In the genomic region with DNA sequence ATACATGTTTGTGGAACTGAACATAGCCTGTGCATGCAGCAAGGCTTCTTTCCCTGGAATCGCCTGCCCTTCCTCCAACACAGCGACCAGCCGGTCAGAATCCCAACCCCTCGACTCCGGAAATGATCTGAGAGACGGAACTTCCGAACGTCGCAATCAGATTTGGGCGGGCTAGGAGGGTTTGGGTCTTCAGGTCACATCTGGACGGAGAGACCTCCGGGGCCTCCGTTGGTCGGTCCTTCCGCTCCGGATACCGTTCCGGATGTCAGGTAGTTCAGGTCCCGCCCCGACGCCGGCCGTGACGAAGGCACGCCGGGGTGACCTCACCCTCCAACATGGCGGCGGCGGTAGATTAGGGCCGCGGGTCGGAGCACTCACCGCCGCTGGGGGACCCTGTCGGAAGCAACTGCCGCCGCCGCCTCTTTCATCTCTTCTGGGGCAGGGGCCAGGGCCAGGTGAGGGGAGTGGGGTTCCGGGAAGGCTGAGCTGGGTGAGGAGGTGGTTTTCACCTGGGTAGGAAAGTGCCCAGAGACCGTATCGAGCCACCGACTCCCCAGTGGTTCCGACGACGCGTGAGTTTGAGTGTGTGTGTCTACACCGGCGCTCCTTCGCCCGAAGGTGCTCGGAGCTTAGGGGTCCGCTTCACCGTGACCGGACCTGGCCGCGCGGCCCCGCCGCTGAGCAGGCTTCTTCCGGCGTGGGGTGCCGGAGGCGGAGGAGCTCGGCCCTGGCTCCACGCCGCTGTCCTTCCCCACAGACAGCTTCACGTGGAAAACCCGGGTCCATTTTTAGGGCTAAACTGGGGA, we compare ENCODE assay signal across 1 cellular context.
TF ChIP-seq lines count a peak whose summit lies in the region.

A gene with protein sequence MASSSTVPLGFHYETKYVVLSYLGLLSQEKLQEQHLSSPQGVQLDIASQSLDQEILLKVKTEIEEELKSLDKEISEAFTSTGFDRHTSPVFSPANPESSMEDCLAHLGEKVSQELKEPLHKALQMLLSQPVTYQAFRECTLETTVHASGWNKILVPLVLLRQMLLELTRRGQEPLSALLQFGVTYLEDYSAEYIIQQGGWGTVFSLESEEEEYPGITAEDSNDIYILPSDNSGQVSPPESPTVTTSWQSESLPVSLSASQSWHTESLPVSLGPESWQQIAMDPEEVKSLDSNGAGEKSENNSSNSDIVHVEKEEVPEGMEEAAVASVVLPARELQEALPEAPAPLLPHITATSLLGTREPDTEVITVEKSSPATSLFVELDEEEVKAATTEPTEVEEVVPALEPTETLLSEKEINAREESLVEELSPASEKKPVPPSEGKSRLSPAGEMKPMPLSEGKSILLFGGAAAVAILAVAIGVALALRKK (plus strand): TSS at position 326 of the 806 bp plus-strand sequence. CDS start 16,955 bp downstream, outside the sequence.

TF ChIP-seq in GM12878, 131 proteins besides CTCF, POLR2A, EP300 and RAD21 (continued from another document and continues in another):
- TF ChIP-seq EGR1 (IDR thresholded peaks at IDR 0.05; ENCODE audit: borderline replicate concordance in 1 of 2, low read depth in 2 of 2, low read length in 2 of 2) (peak in 1 of 2 experiments; percentile 10; a peak in 2 of 3 replicates), NBN (IDR thresholded peaks at IDR 0.05) (0 out of 2 replicates have a peak, but pooled peaks have one; percentile 73), NR2C2 (IDR thresholded peaks at IDR 0.05; ENCODE audit: borderline replicate concordance, control insufficient read depth, insufficient read length, low read depth) (no peak), JUNB (IDR thresholded peaks at IDR 0.05) (peak; percentile 31; the same call in 1 of the 2 replicates), SRF (IDR thresholded peaks at IDR 0.05; ENCODE audit: low read depth in 2 of 2, low read length in 2 of 2) (no peak), POU2F2 (IDR thresholded peaks at IDR 0.05; ENCODE audit: borderline replicate concordance, low read depth, low read length) (peak; percentile 74; the same call in 2 of the 3 replicates), FOS (IDR thresholded peaks at IDR 0.05; ENCODE audit: borderline replicate concordance, extremely low read depth, insufficient read length) (no peak), BRCA1 (IDR thresholded peaks at IDR 0.05; ENCODE audit: low read depth, low read length) (no peak), ZNF622 (IDR thresholded peaks at IDR 0.05) (no peak), CHD2 (IDR thresholded peaks at IDR 0.05; ENCODE audit: borderline replicate concordance, low read depth, low read length) (0 out of 2 replicates have a peak, but pooled peaks have one; percentile 15), STAT3 (IDR thresholded peaks at IDR 0.05; ENCODE audit: low read depth, low read length) (no peak), HDAC2 (IDR thresholded peaks at IDR 0.05) (no peak), ZNF24 (IDR thresholded peaks at IDR 0.05) (no peak), LARP7 (IDR thresholded peaks at IDR 0.05) (peak; percentile 58), GATAD2B (conservative IDR thresholded peaks at IDR 0.05; ENCODE audit: low read depth) (peak; percentile 53; the same call in 1 of the 2 replicates), ATF7 (IDR thresholded peaks at IDR 0.05; ENCODE audit: low read depth) (peak; percentile 91), SPI1 (IDR thresholded peaks at IDR 0.05; ENCODE audit: borderline replicate concordance, insufficient read depth, low read depth, low read length) (no peak), SIX5 (IDR thresholded peaks at IDR 0.05; ENCODE audit: low read depth, low read length, severe bottlenecking) (no peak), POLR2AphosphoS5 (IDR thresholded peaks at IDR 0.05; ENCODE audit: low read length) (peak; percentile 95), KAT2A (conservative IDR thresholded peaks at IDR 0.05; ENCODE audit: control insufficient read depth, low read depth, low read length) (no peak), SUPT20H (IDR thresholded peaks at IDR 0.05; ENCODE audit: borderline replicate concordance, control insufficient read depth, low read depth, low read length) (no peak), HCFC1 (IDR thresholded peaks at IDR 0.05; ENCODE audit: low read length) (peak; percentile 53)
- TF ChIP-seq, protein P1, sequence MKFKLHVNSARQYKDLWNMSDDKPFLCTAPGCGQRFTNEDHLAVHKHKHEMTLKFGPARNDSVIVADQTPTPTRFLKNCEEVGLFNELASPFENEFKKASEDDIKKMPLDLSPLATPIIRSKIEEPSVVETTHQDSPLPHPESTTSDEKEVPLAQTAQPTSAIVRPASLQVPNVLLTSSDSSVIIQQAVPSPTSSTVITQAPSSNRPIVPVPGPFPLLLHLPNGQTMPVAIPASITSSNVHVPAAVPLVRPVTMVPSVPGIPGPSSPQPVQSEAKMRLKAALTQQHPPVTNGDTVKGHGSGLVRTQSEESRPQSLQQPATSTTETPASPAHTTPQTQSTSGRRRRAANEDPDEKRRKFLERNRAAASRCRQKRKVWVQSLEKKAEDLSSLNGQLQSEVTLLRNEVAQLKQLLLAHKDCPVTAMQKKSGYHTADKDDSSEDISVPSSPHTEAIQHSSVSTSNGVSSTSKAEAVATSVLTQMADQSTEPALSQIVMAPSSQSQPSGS (IDR thresholded peaks at IDR 0.05; ENCODE audit: low read length): no peak
- TF ChIP-seq, protein P2, sequence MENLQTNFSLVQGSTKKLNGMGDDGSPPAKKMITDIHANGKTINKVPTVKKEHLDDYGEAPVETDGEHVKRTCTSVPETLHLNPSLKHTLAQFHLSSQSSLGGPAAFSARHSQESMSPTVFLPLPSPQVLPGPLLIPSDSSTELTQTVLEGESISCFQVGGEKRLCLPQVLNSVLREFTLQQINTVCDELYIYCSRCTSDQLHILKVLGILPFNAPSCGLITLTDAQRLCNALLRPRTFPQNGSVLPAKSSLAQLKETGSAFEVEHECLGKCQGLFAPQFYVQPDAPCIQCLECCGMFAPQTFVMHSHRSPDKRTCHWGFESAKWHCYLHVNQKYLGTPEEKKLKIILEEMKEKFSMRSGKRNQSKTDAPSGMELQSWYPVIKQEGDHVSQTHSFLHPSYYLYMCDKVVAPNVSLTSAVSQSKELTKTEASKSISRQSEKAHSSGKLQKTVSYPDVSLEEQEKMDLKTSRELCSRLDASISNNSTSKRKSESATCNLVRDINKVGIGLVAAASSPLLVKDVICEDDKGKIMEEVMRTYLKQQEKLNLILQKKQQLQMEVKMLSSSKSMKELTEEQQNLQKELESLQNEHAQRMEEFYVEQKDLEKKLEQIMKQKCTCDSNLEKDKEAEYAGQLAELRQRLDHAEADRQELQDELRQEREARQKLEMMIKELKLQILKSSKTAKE (IDR thresholded peaks at IDR 0.05; ENCODE audit: low read depth, poor library complexity, severe bottlenecking): peak; percentile 47
- TF ChIP-seq, protein P3, sequence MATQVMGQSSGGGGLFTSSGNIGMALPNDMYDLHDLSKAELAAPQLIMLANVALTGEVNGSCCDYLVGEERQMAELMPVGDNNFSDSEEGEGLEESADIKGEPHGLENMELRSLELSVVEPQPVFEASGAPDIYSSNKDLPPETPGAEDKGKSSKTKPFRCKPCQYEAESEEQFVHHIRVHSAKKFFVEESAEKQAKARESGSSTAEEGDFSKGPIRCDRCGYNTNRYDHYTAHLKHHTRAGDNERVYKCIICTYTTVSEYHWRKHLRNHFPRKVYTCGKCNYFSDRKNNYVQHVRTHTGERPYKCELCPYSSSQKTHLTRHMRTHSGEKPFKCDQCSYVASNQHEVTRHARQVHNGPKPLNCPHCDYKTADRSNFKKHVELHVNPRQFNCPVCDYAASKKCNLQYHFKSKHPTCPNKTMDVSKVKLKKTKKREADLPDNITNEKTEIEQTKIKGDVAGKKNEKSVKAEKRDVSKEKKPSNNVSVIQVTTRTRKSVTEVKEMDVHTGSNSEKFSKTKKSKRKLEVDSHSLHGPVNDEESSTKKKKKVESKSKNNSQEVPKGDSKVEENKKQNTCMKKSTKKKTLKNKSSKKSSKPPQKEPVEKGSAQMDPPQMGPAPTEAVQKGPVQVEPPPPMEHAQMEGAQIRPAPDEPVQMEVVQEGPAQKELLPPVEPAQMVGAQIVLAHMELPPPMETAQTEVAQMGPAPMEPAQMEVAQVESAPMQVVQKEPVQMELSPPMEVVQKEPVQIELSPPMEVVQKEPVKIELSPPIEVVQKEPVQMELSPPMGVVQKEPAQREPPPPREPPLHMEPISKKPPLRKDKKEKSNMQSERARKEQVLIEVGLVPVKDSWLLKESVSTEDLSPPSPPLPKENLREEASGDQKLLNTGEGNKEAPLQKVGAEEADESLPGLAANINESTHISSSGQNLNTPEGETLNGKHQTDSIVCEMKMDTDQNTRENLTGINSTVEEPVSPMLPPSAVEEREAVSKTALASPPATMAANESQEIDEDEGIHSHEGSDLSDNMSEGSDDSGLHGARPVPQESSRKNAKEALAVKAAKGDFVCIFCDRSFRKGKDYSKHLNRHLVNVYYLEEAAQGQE (IDR thresholded peaks at IDR 0.05; ENCODE audit: low read depth, low read length): no peak
- TF ChIP-seq, protein P4, sequence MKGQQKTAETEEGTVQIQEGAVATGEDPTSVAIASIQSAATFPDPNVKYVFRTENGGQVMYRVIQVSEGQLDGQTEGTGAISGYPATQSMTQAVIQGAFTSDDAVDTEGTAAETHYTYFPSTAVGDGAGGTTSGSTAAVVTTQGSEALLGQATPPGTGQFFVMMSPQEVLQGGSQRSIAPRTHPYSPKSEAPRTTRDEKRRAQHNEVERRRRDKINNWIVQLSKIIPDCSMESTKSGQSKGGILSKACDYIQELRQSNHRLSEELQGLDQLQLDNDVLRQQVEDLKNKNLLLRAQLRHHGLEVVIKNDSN (IDR thresholded peaks at IDR 0.05; ENCODE audit: borderline replicate concordance, extremely low read length, insufficient read depth, low read depth, low read length): no peak
- TF ChIP-seq, protein P5, sequence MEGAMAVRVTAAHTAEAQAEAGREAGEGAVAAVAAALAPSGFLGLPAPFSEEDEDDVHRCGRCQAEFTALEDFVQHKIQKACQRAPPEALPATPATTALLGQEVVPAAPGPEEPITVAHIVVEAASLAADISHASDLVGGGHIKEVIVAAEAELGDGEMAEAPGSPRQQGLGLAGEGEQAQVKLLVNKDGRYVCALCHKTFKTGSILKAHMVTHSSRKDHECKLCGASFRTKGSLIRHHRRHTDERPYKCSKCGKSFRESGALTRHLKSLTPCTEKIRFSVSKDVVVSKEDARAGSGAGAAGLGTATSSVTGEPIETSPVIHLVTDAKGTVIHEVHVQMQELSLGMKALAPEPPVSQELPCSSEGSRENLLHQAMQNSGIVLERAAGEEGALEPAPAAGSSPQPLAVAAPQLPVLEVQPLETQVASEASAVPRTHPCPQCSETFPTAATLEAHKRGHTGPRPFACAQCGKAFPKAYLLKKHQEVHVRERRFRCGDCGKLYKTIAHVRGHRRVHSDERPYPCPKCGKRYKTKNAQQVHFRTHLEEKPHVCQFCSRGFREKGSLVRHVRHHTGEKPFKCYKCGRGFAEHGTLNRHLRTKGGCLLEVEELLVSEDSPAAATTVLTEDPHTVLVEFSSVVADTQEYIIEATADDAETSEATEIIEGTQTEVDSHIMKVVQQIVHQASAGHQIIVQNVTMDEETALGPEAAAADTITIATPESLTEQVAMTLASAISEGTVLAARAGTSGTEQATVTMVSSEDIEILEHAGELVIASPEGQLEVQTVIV (IDR thresholded peaks at IDR 0.05; ENCODE audit: borderline replicate concordance, partially characterized antibody): peak; percentile 24
- TF ChIP-seq, protein P6, sequence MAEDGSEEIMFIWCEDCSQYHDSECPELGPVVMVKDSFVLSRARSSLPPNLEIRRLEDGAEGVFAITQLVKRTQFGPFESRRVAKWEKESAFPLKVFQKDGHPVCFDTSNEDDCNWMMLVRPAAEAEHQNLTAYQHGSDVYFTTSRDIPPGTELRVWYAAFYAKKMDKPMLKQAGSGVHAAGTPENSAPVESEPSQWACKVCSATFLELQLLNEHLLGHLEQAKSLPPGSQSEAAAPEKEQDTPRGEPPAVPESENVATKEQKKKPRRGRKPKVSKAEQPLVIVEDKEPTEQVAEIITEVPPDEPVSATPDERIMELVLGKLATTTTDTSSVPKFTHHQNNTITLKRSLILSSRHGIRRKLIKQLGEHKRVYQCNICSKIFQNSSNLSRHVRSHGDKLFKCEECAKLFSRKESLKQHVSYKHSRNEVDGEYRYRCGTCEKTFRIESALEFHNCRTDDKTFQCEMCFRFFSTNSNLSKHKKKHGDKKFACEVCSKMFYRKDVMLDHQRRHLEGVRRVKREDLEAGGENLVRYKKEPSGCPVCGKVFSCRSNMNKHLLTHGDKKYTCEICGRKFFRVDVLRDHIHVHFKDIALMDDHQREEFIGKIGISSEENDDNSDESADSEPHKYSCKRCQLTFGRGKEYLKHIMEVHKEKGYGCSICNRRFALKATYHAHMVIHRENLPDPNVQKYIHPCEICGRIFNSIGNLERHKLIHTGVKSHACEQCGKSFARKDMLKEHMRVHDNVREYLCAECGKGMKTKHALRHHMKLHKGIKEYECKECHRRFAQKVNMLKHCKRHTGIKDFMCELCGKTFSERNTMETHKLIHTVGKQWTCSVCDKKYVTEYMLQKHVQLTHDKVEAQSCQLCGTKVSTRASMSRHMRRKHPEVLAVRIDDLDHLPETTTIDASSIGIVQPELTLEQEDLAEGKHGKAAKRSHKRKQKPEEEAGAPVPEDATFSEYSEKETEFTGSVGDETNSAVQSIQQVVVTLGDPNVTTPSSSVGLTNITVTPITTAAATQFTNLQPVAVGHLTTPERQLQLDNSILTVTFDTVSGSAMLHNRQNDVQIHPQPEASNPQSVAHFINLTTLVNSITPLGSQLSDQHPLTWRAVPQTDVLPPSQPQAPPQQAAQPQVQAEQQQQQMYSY (CRISPR knock-in tag; IDR thresholded peaks at IDR 0.05): no peak
- TF ChIP-seq, protein P7, sequence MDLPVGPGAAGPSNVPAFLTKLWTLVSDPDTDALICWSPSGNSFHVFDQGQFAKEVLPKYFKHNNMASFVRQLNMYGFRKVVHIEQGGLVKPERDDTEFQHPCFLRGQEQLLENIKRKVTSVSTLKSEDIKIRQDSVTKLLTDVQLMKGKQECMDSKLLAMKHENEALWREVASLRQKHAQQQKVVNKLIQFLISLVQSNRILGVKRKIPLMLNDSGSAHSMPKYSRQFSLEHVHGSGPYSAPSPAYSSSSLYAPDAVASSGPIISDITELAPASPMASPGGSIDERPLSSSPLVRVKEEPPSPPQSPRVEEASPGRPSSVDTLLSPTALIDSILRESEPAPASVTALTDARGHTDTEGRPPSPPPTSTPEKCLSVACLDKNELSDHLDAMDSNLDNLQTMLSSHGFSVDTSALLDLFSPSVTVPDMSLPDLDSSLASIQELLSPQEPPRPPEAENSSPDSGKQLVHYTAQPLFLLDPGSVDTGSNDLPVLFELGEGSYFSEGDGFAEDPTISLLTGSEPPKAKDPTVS (IDR thresholded peaks at IDR 0.05; ENCODE audit: low read depth, low read length): no peak
- TF ChIP-seq, protein P8, sequence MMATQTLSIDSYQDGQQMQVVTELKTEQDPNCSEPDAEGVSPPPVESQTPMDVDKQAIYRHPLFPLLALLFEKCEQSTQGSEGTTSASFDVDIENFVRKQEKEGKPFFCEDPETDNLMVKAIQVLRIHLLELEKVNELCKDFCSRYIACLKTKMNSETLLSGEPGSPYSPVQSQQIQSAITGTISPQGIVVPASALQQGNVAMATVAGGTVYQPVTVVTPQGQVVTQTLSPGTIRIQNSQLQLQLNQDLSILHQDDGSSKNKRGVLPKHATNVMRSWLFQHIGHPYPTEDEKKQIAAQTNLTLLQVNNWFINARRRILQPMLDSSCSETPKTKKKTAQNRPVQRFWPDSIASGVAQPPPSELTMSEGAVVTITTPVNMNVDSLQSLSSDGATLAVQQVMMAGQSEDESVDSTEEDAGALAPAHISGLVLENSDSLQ (IDR thresholded peaks at IDR 0.05): peak; percentile 32; the same call in 1 of the 2 replicates
- TF ChIP-seq, protein P9, sequence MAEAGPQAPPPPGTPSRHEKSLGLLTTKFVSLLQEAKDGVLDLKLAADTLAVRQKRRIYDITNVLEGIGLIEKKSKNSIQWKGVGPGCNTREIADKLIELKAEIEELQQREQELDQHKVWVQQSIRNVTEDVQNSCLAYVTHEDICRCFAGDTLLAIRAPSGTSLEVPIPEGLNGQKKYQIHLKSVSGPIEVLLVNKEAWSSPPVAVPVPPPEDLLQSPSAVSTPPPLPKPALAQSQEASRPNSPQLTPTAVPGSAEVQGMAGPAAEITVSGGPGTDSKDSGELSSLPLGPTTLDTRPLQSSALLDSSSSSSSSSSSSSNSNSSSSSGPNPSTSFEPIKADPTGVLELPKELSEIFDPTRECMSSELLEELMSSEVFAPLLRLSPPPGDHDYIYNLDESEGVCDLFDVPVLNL (IDR thresholded peaks at IDR 0.05; ENCODE audit: low read depth, low read length): peak; percentile 17; the same call in 1 of the 2 replicates
